8 cellular contexts compared by ENCODE assay signal in the genomic region with DNA sequence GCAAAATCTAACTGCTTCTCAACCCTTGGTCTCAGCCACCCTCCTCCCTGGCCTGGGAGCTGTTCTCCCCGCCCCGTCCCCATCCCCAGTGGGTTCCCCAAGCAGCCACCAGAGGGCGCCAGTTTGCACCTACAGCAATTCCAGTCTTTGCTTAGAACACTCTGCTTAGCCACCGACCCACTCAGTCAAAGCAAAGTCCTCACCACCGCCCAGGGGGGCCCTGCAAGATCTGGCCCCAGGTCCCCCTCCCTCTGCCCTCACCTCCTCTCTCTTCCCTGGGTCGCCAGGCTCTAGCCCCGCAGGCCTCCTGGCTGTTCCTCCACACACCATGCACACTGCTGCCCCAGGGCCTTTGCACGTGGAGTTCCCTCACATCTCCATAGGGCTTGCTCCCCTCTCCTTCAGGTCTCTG. TPM values are rescaled to one million over a fixed set of nuclear protein-coding genes. Genes with fewer than 3 reads are reported as not detected.
DNase-seq lines count a peak whose midpoint lies in the region; ATAC-seq and TF ChIP-seq lines count a peak whose summit lies in the region.

No MANE protein-coding gene starts in this region.

- peak; percentile 60 for ATAC-seq in RWPE2 (ENCODE audit: low read depth)
- peak; percentile 67 for ATAC-seq in Right ventricle myocardium superior (ENCODE audit: poor library complexity)
- ATAC-seq in HG03175 (IDR thresholded peaks at IDR 0.05; ENCODE audit: unreplicated experiment), result no peak

- DNase-seq in COR-L47 (lab: John Stamatoyannopoulos, UW) (peak; percentile 33), HUDEP-2 (lab: John Stamatoyannopoulos, UW; ENCODE audit: unreplicated experiment in 76 of 76) (peak in 69 of 76 experiments; percentile 17 to 88 (median 73)), RWPE2 (ENCODE audit: low spot score) (no peak), Right ventricle myocardium superior (peak; percentile 85), retinal pigment epithelial cell (ENCODE audit: low read depth) (no peak), middle frontal gyrus (ENCODE audit: extremely low spot score, low spot score) (no peak)
- DNase-seq in activated naive CD4-positive, alpha-beta T cell (lab: John Stamatoyannopoulos, UW), result peak; percentile 66 to 72 (median 68)

- peak; percentile 75 for TF ChIP-seq CTCF in RWPE2 (IDR thresholded peaks at IDR 0.05; ENCODE audit: poor library complexity, severe bottlenecking)
- TF ChIP-seq CTCF in retinal pigment epithelial cell (conservative IDR thresholded peaks at IDR 0.05; ENCODE audit: low read depth, low read length), result peak; percentile 87

- H3K27me3 ChIP-seq in RWPE2 (ENCODE audit: insufficient read depth, poor library complexity, severe bottlenecking), result no peaks in the 10 kb centered on the region

- no peaks in the 10 kb centered on the region for H3K36me3 ChIP-seq in RWPE2 (ENCODE audit: low read depth)

- no peak overlapping the region for H3K27ac ChIP-seq in RWPE2 (ENCODE audit: poor library complexity, severe bottlenecking)

- H3K4me1 ChIP-seq in RWPE2 (ENCODE audit: insufficient read depth, poor library complexity, severe bottlenecking), result no peaks in the 10 kb centered on the region

- no peaks in the 10 kb centered on the region for H3K9me3 ChIP-seq in RWPE2 (ENCODE audit: severe bottlenecking)

- intact Hi-C loops in Right ventricle myocardium superior (cut with DNase I), result no loop called here

- H3K4me3 ChIP-seq in RWPE2 (ENCODE audit: severe bottlenecking) (no peak overlapping the region), retinal pigment epithelial cell (ENCODE audit: low read length) (no peak overlapping the region)

RNA-seq across cellular contexts. Expression of a gene that starts 12.4 kb away (rescaled TPM):
- 105 TPM for total RNA-seq in Right ventricle myocardium superior

RNA-seq across cellular contexts. Expression of a gene that starts 12.8 kb away (rescaled TPM):
- total RNA-seq in Right ventricle myocardium superior, result not detected

RNA-seq across cellular contexts. Expression of a gene that starts 26.0 kb away (rescaled TPM):
- total RNA-seq in Right ventricle myocardium superior, result 41.8 TPM

RNA-seq across cellular contexts. Expression of a gene that starts 40.0 kb away (rescaled TPM):
- 69.5 TPM for total RNA-seq in Right ventricle myocardium superior

RNA-seq across cellular contexts. Expression of a gene that starts 42.1 kb away (rescaled TPM):
- total RNA-seq in Right ventricle myocardium superior, result 0.54 TPM

Comparison
In these comparisons a context has a peak if more than half of its experiments do, and no peak if none do; other contexts are left out.
1. DNase-seq: peak in COR-L47 (single experiment), HUDEP-2 (69 of 76), activated naive CD4-positive, alpha-beta T cell (4 of 4) and Right ventricle myocardium superior (single experiment); none in RWPE2 (single experiment), retinal pigment epithelial cell (single experiment) and middle frontal gyrus (single experiment).